Comparison of ENCODE assay signal across 21 cellular contexts in the genomic region with DNA sequence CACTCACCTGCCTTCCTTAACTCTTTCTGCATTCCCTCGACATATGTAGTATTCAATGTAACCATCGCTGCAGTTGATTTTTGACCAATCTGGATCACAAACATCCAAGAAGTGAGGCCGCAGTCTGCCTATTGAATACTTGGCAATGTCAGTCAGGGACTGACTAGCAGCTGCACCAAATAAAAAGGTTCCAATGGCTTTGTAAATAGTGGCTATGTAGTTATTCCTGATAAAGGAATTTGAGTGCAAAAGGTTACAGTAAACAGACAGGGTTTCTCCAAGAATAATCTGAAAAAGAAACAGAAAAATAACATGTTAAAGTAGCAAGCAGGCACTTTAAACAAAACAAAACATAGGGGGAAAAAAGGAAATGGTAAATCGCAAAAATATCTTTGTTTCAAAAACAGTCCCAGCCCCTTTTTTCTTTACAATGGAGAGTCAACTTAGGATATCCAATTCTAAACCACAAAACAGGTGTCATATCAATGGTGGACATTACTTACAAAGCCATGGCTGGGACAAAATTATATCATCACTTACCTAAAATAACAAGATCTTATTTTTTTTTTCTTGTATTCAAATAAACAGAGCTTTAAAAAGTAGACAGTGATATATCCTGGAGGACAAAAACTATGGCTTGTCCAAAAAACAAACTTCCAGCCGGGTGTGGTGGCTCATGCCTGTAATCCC.
DNase-seq lines count a peak whose midpoint lies in the region; ATAC-seq and TF ChIP-seq lines count a peak whose summit lies in the region.
"Had no signal": no experiment of that assay in that cellular context is flagged by ENCODE, and none has a peak within 500 bp of the region (broad histone marks: within the 10 kb centered on the region; RNA-seq: fewer than 3 reads in every experiment).

No MANE protein-coding gene starts in this region.

- TF ChIP-seq POLR2A in esophagus muscularis mucosa (IDR thresholded peaks at IDR 0.05; ENCODE audit: low read depth): no peak

- no peaks in the 10 kb centered on the region for H3F3A ChIP-seq in MM.1S (ENCODE audit: insufficient read depth, low read length)

- H3K4me2 ChIP-seq in MM.1S (ENCODE audit: low read depth, low read length) (peak overlapping the region; percentile 19; the same call in 1 of the 2 replicates), osteoblast (ENCODE audit: insufficient read depth, low read length) (no peak overlapping the region)

- H3K79me2 ChIP-seq in MM.1S (ENCODE audit: low read length) (no peaks in the 10 kb centered on the region), osteoblast (ENCODE audit: insufficient read depth, low read length) (no peaks in the 10 kb centered on the region)

- no peaks in the 10 kb centered on the region for H3K9me3 Mint-ChIP-seq in stimulated activated naive B cell treated with anti-CD40 and anti-IgM and Interleukin-4, amounts not matched to agents 10 μg/mL and 1 μg/mL and 100 μg/mL, for 72 hours
- H3K9me3 Mint-ChIP-seq: activated naive CD4-positive, alpha-beta T cell treated with anti-CD3 and anti-CD28 coated beads for 36 hours; CD4-positive, alpha-beta T cell; dendritic cell treated with granulocyte-macrophage colony-stimulating factor and Interleukin-4, amounts not matched to agents 40 ng/mL and 50 ng/mL, for 4 days; IgD-negative memory B cell; natural killer cell; stimulated activated effector memory CD8-positive, alpha-beta T cell treated with anti-CD3 and anti-CD28 coated beads, Interleukin-12 subunit alpha, Interleukin-12 subunit beta, amount 100 ng/mL, for 72 hours; type B pancreatic cell had no signal

- no peak for TF ChIP-seq EP300 in esophagus muscularis mucosa (IDR thresholded peaks at IDR 0.05)

- H3K4me3 ChIP-seq in MM.1S (ENCODE audit: low read length) (no peak overlapping the region), esophagus muscularis mucosa (no peak overlapping the region), osteoblast (ENCODE audit: insufficient read depth, low read length) (no peak overlapping the region)

- H2AFZ ChIP-seq in MM.1S (ENCODE audit: low read length) (no peak overlapping the region), osteoblast (ENCODE audit: low read length) (no peak overlapping the region)

- no peaks in the 10 kb centered on the region for H3K4me1 Mint-ChIP-seq in stimulated activated naive B cell treated with anti-CD40 and anti-IgM and Interleukin-4, amounts not matched to agents 10 μg/mL and 1 μg/mL and 100 μg/mL, for 72 hours
- H3K4me1 Mint-ChIP-seq: natural killer cell; stimulated activated effector memory CD8-positive, alpha-beta T cell treated with anti-CD3 and anti-CD28 coated beads, Interleukin-12 subunit alpha, Interleukin-12 subunit beta, amount 100 ng/mL, for 72 hours had no signal

- intact Hi-C loops in esophagus muscularis mucosa (cut with DNase I): no loop called here

- H3K27ac ChIP-seq in MM.1S (ENCODE audit: low read length) (no peak overlapping the region), esophagus muscularis mucosa (replicated peaks in 1 of 4) (peak overlapping the region; percentile 11 to 35 (median 22)), osteoblast (ENCODE audit: low read depth, low read length) (no peak overlapping the region)

- no peaks in the 10 kb centered on the region for H3K9me2 ChIP-seq in MM.1S (replicated peaks; ENCODE audit: insufficient read depth, low read length)

- H3K4me1 ChIP-seq in MM.1S (ENCODE audit: low read length) (peaks cover 6% of the 10 kb centered on the region), esophagus muscularis mucosa (peaks cover 25 to 50% (median 41%) of the 10 kb centered on the region in 4 donors), osteoblast (ENCODE audit: insufficient read depth, low read length) (no peaks in the 10 kb centered on the region)

- H3K9me3 ChIP-seq in MM.1S (replicated peaks; ENCODE audit: insufficient read depth, low read length) (no peaks in the 10 kb centered on the region), esophagus muscularis mucosa (no peaks in the 10 kb centered on the region), osteoblast (ENCODE audit: low read depth, low read length) (no peaks in the 10 kb centered on the region)

- no peak overlapping the region for H3K9ac ChIP-seq in MM.1S (ENCODE audit: low read length)

- peaks cover 1 to 26% of the 10 kb centered on the region in 2 donors for H3K36me3 Mint-ChIP-seq in stimulated activated naive B cell treated with anti-CD40 and anti-IgM and Interleukin-4, amounts not matched to agents 10 μg/mL and 1 μg/mL and 100 μg/mL, for 72 hours
- H3K36me3 Mint-ChIP-seq: natural killer cell; stimulated activated effector memory CD8-positive, alpha-beta T cell treated with anti-CD3 and anti-CD28 coated beads, Interleukin-12 subunit alpha, Interleukin-12 subunit beta, amount 100 ng/mL, for 72 hours had no signal

- TF ChIP-seq CTCF in MM.1S (IDR thresholded peaks at IDR 0.05; ENCODE audit: low read length): no peak
- no peak for TF ChIP-seq CTCF in esophagus muscularis mucosa (IDR thresholded peaks at IDR 0.05)
- no peak for TF ChIP-seq CTCF in osteoblast (IDR thresholded peaks at IDR 0.05; ENCODE audit: extremely low read depth, low read depth, low read length)

- H3K27me3 Mint-ChIP-seq in stimulated activated naive B cell treated with anti-CD40 and anti-IgM and Interleukin-4, amounts not matched to agents 10 μg/mL and 1 μg/mL and 100 μg/mL, for 72 hours: no peaks in the 10 kb centered on the region
- H3K27me3 Mint-ChIP-seq: CD4-positive, alpha-beta T cell; dendritic cell treated with granulocyte-macrophage colony-stimulating factor and Interleukin-4, amounts not matched to agents 40 ng/mL and 50 ng/mL, for 4 days; IgD-negative memory B cell; type B pancreatic cell had no signal

- H4K20me1 ChIP-seq in MM.1S (ENCODE audit: insufficient read depth, low read length) (no peaks in the 10 kb centered on the region), osteoblast (ENCODE audit: insufficient read depth, low read length) (no peaks in the 10 kb centered on the region)

- H3K27me3 ChIP-seq in MM.1S (replicated peaks; ENCODE audit: insufficient read depth, low read length): no peaks in the 10 kb centered on the region
- H3K27me3 ChIP-seq in esophagus muscularis mucosa: no peaks in the 10 kb centered on the region
- no peaks in the 10 kb centered on the region for H3K27me3 ChIP-seq in osteoblast (ENCODE audit: insufficient read depth, low read length)

- H3K4me3 Mint-ChIP-seq in stimulated activated naive B cell treated with anti-CD40 and anti-IgM and Interleukin-4, amounts not matched to agents 10 μg/mL and 1 μg/mL and 100 μg/mL, for 72 hours: no peak overlapping the region
- H3K4me3 Mint-ChIP-seq: activated naive CD4-positive, alpha-beta T cell treated with anti-CD3 and anti-CD28 coated beads for 36 hours; CD4-positive, alpha-beta T cell; dendritic cell treated with granulocyte-macrophage colony-stimulating factor and Interleukin-4, amounts not matched to agents 40 ng/mL and 50 ng/mL, for 4 days; IgD-negative memory B cell; natural killer cell; stimulated activated effector memory CD8-positive, alpha-beta T cell treated with anti-CD3 and anti-CD28 coated beads, Interleukin-12 subunit alpha, Interleukin-12 subunit beta, amount 100 ng/mL, for 72 hours; type B pancreatic cell had no signal

- WGBS in esophagus muscularis mucosa: 70% methylated on average over 5 of the region's 5 CpGs

- no peak overlapping the region for H3K27ac Mint-ChIP-seq in stimulated activated naive B cell treated with anti-CD40 and anti-IgM and Interleukin-4, amounts not matched to agents 10 μg/mL and 1 μg/mL and 100 μg/mL, for 72 hours
- H3K27ac Mint-ChIP-seq: activated naive CD4-positive, alpha-beta T cell treated with anti-CD3 and anti-CD28 coated beads for 36 hours; CD4-positive, alpha-beta T cell; dendritic cell treated with granulocyte-macrophage colony-stimulating factor and Interleukin-4, amounts not matched to agents 40 ng/mL and 50 ng/mL, for 4 days; IgD-negative memory B cell; natural killer cell; stimulated activated effector memory CD8-positive, alpha-beta T cell treated with anti-CD3 and anti-CD28 coated beads, Interleukin-12 subunit alpha, Interleukin-12 subunit beta, amount 100 ng/mL, for 72 hours; type B pancreatic cell had no signal

- peak; percentile 5 for DNase-seq in AG08396 (ENCODE audit: low spot score)
- peak; percentile 21 for DNase-seq in MM.1S
- no peak for DNase-seq in esophagus muscularis mucosa (ENCODE audit: extremely low spot score)
- peak; percentile 37 for DNase-seq in osteoblast (ENCODE audit: insufficient read length, low spot score, missing footprints)
- DNase-seq in NCI-H226: no peak
- DNase-seq in stimulated activated naive B cell treated with anti-CD40 and anti-IgM and Interleukin-4, amounts not matched to agents 10 μg/mL and 1 μg/mL and 100 μg/mL, for 72 hours: no peak
- DNase-seq in NCI-H1048 (lab: John Stamatoyannopoulos, UW): no peak
- DNase-seq: activated CD4-positive, alpha-beta T cell treated with anti-CD3 and anti-CD28 coated beads, Interleukin-2, amount 50 U/mL, for 48 hours; activated naive CD4-positive, alpha-beta T cell treated with anti-CD3 and anti-CD28 coated beads for 36 hours; activated T-cell treated with anti-CD3 and anti-CD28 coated beads, Interleukin-2, amount 50 U/mL, for 1 hour; CD4-positive, alpha-beta T cell; DND-41; natural killer cell; NCI-H510A; SHP77; stimulated activated CD4-positive, alpha-beta T cell treated with anti-CD3 and anti-CD28 coated beads, Interleukin-15, amount 100 ng/mL, for 24 hours had no signal

- H3K36me3 ChIP-seq in MM.1S (replicated peaks; ENCODE audit: insufficient read depth, low read length) (no peaks in the 10 kb centered on the region), esophagus muscularis mucosa (peaks cover 0 to 64% (median 20%) of the 10 kb centered on the region in 4 donors), osteoblast (ENCODE audit: insufficient read depth, low read length) (peaks cover 5% of the 10 kb centered on the region)

- no peak for ATAC-seq in GM18520 (IDR thresholded peaks at IDR 0.05; ENCODE audit: unreplicated experiment)
- no peak for ATAC-seq in stimulated activated naive B cell treated with anti-CD40 and anti-IgM and Interleukin-4, amounts not matched to agents 10 μg/mL and 1 μg/mL and 100 μg/mL, for 72 hours (replicated peaks)
- ATAC-seq: natural killer cell; stimulated activated effector memory CD8-positive, alpha-beta T cell treated with anti-CD3 and anti-CD28 coated beads, Interleukin-12 subunit alpha, Interleukin-12 subunit beta, amount 100 ng/mL, for 72 hours had no signal

Comparison
In these comparisons a context has a peak if more than half of its experiments do, and no peak if none do; other contexts are left out.
1. DNase-seq: peak in AG08396 (single experiment), MM.1S (single experiment) and osteoblast (single experiment); none in esophagus muscularis mucosa (single experiment), NCI-H226 (single experiment), stimulated activated naive B cell treated with anti-CD40 and anti-IgM and Interleukin-4, amounts not matched to agents 10 μg/mL and 1 μg/mL and 100 μg/mL, for 72 hours (single experiment) and NCI-H1048 (single experiment).
2. H3K27ac ChIP-seq: peak in esophagus muscularis mucosa (4 of 4); none in MM.1S (single experiment) and osteoblast (single experiment).